In the genomic region with DNA sequence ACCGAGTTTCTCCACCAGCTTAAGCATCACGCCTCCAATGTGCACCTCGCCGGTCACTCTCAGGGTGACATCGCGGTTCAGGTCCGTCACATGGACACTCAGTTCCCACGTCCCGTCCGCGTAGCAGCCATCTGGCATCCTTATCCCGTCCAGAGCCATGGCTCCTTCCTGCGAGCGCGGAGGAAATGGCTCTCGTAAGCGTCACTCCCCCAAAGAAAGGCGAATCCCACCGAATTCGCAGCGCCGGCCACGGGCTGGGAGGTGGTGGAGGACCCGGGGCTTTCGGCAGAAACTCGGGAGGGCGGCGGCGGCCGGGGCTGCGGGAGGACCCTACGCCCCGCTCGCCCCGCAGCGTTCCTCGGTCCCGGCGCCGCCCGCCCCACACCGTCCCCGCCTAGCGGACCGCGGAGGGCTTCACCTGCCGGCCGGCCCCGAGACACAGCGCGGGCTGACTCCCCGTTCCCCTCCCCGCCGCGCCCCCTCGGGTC, we compare ENCODE assay signal across 8 cellular contexts. TPM values are rescaled to one million over a fixed set of nuclear protein-coding genes. Genes with fewer than 3 reads are reported as not detected.
DNase-seq lines count a peak whose midpoint lies in the region; ATAC-seq, FAIRE-seq and TF ChIP-seq lines count a peak whose summit lies in the region.

No MANE protein-coding gene starts in this region.

- peaks cover 67% of the 10 kb centered on the region for H3K79me2 ChIP-seq in smooth muscle cell (ENCODE audit: low read depth)

- no peaks in the 10 kb centered on the region for H3K27me3 ChIP-seq in smooth muscle cell (ENCODE audit: low read depth)

- H3K9me3 ChIP-seq in kidney (ENCODE audit: control insufficient read depth in 1 of 2, low read length in 2 of 2), result no peaks in the 10 kb centered on the region
- H3K9me3 ChIP-seq in smooth muscle cell (replicated peaks; ENCODE audit: low read depth), result no peaks in the 10 kb centered on the region

- WGBS in smooth muscle cell (ENCODE audit: low lambda C conversion rate), result under 1% methylated on average over 42 of the region's 56 CpGs

- H3F3A ChIP-seq in smooth muscle cell (ENCODE audit: low read depth), result peaks cover 26% of the 10 kb centered on the region

- FAIRE-seq in kidney (lab: Jason Lieb, UNC), result no peak

- H4K20me1 ChIP-seq in smooth muscle cell (ENCODE audit: low read depth), result peaks cover 51% of the 10 kb centered on the region

- TF ChIP-seq CTCF in kidney (IDR thresholded peaks at IDR 0.05; ENCODE audit: borderline replicate concordance, extremely low read depth, insufficient read depth) (no peak), smooth muscle cell (IDR thresholded peaks at IDR 0.05; ENCODE audit: borderline replicate concordance, insufficient read depth, poor library complexity, severe bottlenecking) (no peak)

- H3K4me1 ChIP-seq in kidney (ENCODE audit: control insufficient read depth in 1 of 2, insufficient read depth in 1 of 2, low read depth in 1 of 2, low read length in 2 of 2) (peaks cover 7% of the 10 kb centered on the region in 2 donors), smooth muscle cell (ENCODE audit: low read depth) (peaks cover 45% of the 10 kb centered on the region)

- intact Hi-C loops in kidney (cut with DNase I), result no loop called here

- H3K36me3 ChIP-seq in kidney (ENCODE audit: control insufficient read depth in 1 of 2, insufficient read depth in 2 of 2, low read length in 2 of 2) (no peaks in the 10 kb centered on the region), smooth muscle cell (ENCODE audit: low read depth) (peaks cover 4% of the 10 kb centered on the region)

- ATAC-seq in HG03045 (IDR thresholded peaks at IDR 0.05; ENCODE audit: unreplicated experiment) (peak; percentile 42), HG03159 (IDR thresholded peaks at IDR 0.05; ENCODE audit: unreplicated experiment) (no peak)

- H3K9ac ChIP-seq in kidney (ENCODE audit: low read length in 2 of 2) (peak overlapping the region; percentile 91 to 92), smooth muscle cell (ENCODE audit: low read depth) (peak overlapping the region; percentile 67)

- H3K27ac ChIP-seq in caudate nucleus (ENCODE audit: low read depth, low read length), result peak overlapping the region; percentile 92
- peak overlapping the region; percentile 96 to 97 for H3K27ac ChIP-seq in kidney (ENCODE audit: low read depth in 2 of 2, low read length in 2 of 2)
- H3K27ac ChIP-seq in smooth muscle cell (ENCODE audit: low read depth), result peak overlapping the region; percentile 53

- DNase-seq in NCI-H1417 (lab: John Stamatoyannopoulos, UW) (peak in 2 of 3 experiments; percentile 60 to 93), NCI-H1417 treated with DMSO at 0.1 percent for 48 hours (lab: John Stamatoyannopoulos, UW) (no peak), SW480 (ENCODE audit: low spot score) (peak; percentile 55), caudate nucleus (lab: John Stamatoyannopoulos, UW) (peak in 34 of 61 donors; percentile 4 to 63 (median 32)), kidney (peak; percentile 86), smooth muscle cell (lab: John Stamatoyannopoulos, UW; ENCODE audit: unreplicated experiment) (peak; percentile 34)

- peak overlapping the region; percentile 95 for H3K4me2 ChIP-seq in smooth muscle cell

- H2AFZ ChIP-seq in smooth muscle cell (ENCODE audit: low read depth), result peak overlapping the region; percentile 15

- peak overlapping the region; percentile 97 to 99 for H3K4me3 ChIP-seq in kidney (ENCODE audit: low read length in 2 of 2)
- H3K4me3 ChIP-seq in smooth muscle cell, result peak overlapping the region; percentile 68

RNA-seq across cellular contexts. Expression of gene FERMT2, which starts 0.4 kb away (rescaled TPM):
- total RNA-seq in kidney (78.2 TPM), smooth muscle cell (271 and 287 TPM in 2 replicates)
- polyA plus RNA-seq in kidney (ENCODE audit: insufficient read depth, low read depth, low replicate concordance) (46.2 TPM), smooth muscle cell (112 and 113 TPM in 2 replicates)
